In the genomic region with DNA sequence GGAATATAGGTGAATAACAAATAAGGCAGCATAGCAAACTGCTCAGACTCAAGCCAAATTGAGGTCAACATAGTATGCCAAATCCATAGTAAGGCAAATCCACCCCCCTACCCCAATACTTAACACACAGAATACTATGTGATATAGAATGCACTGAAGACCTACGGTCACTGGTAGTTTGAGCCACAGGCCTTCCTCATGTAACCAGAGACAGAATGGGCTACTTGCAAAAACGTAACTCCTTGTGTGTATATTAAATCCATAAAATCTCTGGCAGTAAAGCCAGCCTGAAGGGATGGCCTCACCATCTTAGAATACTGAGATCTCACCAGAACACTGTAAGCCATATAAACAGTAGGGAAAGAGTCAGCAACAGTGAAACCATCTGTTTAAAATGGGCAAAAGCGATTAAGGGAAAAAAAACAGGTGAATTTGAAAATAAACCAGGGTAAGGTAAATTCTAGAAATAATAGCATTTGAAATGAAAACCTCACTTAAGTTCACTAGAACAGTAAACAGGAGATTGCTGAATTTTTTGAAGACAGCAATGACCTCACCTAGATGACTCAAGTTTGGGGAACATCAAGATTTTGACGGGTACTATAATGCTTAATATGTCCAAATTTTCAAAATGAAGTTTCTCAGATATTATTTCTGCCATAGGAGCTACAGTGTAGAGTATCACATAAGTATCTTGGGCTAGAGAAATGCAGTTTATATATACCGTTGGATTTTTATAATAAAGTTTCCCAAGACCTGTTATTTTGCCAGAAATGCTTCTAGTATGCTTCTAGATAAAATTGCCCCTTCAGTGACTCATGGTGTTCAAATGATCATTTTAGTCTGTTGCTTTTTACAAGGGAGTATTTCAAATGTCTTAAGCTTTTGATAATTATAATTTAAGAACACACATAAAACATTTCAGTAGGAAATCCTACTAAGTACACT, we compare ENCODE assay signal across 13 cellular contexts. TPM values are rescaled to one million over a fixed set of nuclear protein-coding genes. Genes with fewer than 3 reads are reported as not detected.
A peak's percentile ranks its signal among the peaks of the same experiment; 100 is the strongest.
DNase-seq lines count a peak whose midpoint lies in the region; ATAC-seq, FAIRE-seq and TF ChIP-seq lines count a peak whose summit lies in the region.
"Had no signal": no experiment of that assay in that cellular context is flagged by ENCODE, and none has a peak within 500 bp of the region (broad histone marks: within the 10 kb centered on the region; RNA-seq: fewer than 3 reads in every experiment).

No MANE protein-coding gene starts in this region.

- DNase-seq in T-helper 1 cell (no peak), NB4 (ENCODE audit: low read depth) (no peak), astrocyte (ENCODE audit: low read depth) (no peak), progenitor cell of endocrine pancreas (ENCODE audit: low spot score, unreplicated experiment) (no peak), UCSD-AML1 (lab: John Stamatoyannopoulos, UW; ENCODE audit: unreplicated experiment) (no peak), Kasumi-1 (lab: John Stamatoyannopoulos, UW) (no peak), Right ventricle myocardium inferior (ENCODE audit: missing footprints) (no peak)
- DNase-seq: foreskin melanocyte; IMR-90; left lung; NK-92 treated with Interleukin-12 subunit alpha and Interleukin-12 subunit beta, amount 100 ng/mL, for 24 hours had no signal

- intact Hi-C loops in Right ventricle myocardium inferior (cut with DNase I), result no loop called here

- TF ChIP-seq POLR2A in NB4 (IDR thresholded peaks at IDR 0.05; ENCODE audit: extremely low read depth, insufficient read length), result peak; percentile 16

- no peak overlapping the region for H3K27ac ChIP-seq in astrocyte (ENCODE audit: low read depth, low read length)
- H3K27ac ChIP-seq: left lung had no signal

- peaks cover 72% of the 10 kb centered on the region for H3K36me3 Mint-ChIP-seq in T-helper 1 cell treated with Interleukin-12 subunit alpha and Interleukin-12 subunit beta and Interleukin-4 antibody, amounts not matched to agents 30 μg/mL and 1 μg/mL, for 36 hours (ENCODE audit: low read depth)
- H3K36me3 Mint-ChIP-seq in astrocyte (ENCODE audit: low read depth, unreplicated experiment) (peaks cover 15% of the 10 kb centered on the region), progenitor cell of endocrine pancreas (ENCODE audit: insufficient read depth) (peaks cover 39% of the 10 kb centered on the region)

- H3K9me3 Mint-ChIP-seq in T-helper 1 cell treated with Interleukin-12 subunit alpha and Interleukin-12 subunit beta and Interleukin-4 antibody, amounts not matched to agents 30 μg/mL and 1 μg/mL, for 36 hours, result no peaks in the 10 kb centered on the region
- H3K9me3 Mint-ChIP-seq in astrocyte (ENCODE audit: unreplicated experiment) (no peaks in the 10 kb centered on the region), progenitor cell of endocrine pancreas (ENCODE audit: low read depth) (no peaks in the 10 kb centered on the region)

- no peak overlapping the region for H2AFZ ChIP-seq in astrocyte (ENCODE audit: low read depth, low read length)

- no peak overlapping the region for H3K4me3 ChIP-seq in NB4 (ENCODE audit: low read depth, low read length)
- H3K4me3 ChIP-seq in astrocyte (ENCODE audit: insufficient read depth, low read depth, low read length), result no peak overlapping the region
- H3K4me3 ChIP-seq: left lung had no signal

- peaks cover 46% of the 10 kb centered on the region for H3K36me3 ChIP-seq in astrocyte (ENCODE audit: insufficient read depth, low read length)

- TF ChIP-seq CTCF in NB4 (IDR thresholded peaks at IDR 0.05; ENCODE audit: low read depth, low read length), result no peak
- no peak for TF ChIP-seq CTCF in astrocyte (IDR thresholded peaks at IDR 0.05; ENCODE audit: insufficient read depth, low read depth, low read length)
- TF ChIP-seq CTCF in progenitor cell of endocrine pancreas (IDR thresholded peaks at IDR 0.05; ENCODE audit: unreplicated experiment), result no peak

- peak overlapping the region; percentile 77 for H3K27ac Mint-ChIP-seq in T-helper 1 cell treated with Interleukin-12 subunit alpha and Interleukin-12 subunit beta and Interleukin-4 antibody, amounts not matched to agents 30 μg/mL and 1 μg/mL, for 36 hours
- H3K27ac Mint-ChIP-seq in astrocyte (ENCODE audit: unreplicated experiment) (peak overlapping the region; percentile 77), progenitor cell of endocrine pancreas (peak overlapping the region; percentile 92)

- FAIRE-seq in astrocyte (lab: Jason Lieb, UNC), result no peak

- peaks cover 82% of the 10 kb centered on the region for H4K20me1 ChIP-seq in astrocyte (ENCODE audit: insufficient read depth, low read length)

- no peaks in the 10 kb centered on the region for H3K27me3 ChIP-seq in astrocyte (ENCODE audit: insufficient read depth, low read length)
- H3K27me3 ChIP-seq: left lung had no signal

- peaks cover 17% of the 10 kb centered on the region for H3K79me2 ChIP-seq in astrocyte (ENCODE audit: insufficient read depth, low read length)

- H3K27me3 Mint-ChIP-seq in T-helper 1 cell treated with Interleukin-12 subunit alpha and Interleukin-12 subunit beta and Interleukin-4 antibody, amounts not matched to agents 30 μg/mL and 1 μg/mL, for 36 hours (ENCODE audit: low read depth), result no peaks in the 10 kb centered on the region
- H3K27me3 Mint-ChIP-seq in astrocyte (ENCODE audit: low read depth, unreplicated experiment) (no peaks in the 10 kb centered on the region), progenitor cell of endocrine pancreas (no peaks in the 10 kb centered on the region)

- ATAC-seq in Right ventricle myocardium inferior, result no peak
- ATAC-seq: sciatic nerve had no signal

- H3K4me1 ChIP-seq in astrocyte (ENCODE audit: insufficient read depth, low read length), result no peaks in the 10 kb centered on the region

- H3K9ac ChIP-seq in astrocyte (ENCODE audit: low read length), result no peak overlapping the region

- no peak overlapping the region for H3K4me3 Mint-ChIP-seq in T-helper 1 cell treated with Interleukin-12 subunit alpha and Interleukin-12 subunit beta and Interleukin-4 antibody, amounts not matched to agents 30 μg/mL and 1 μg/mL, for 36 hours
- H3K4me3 Mint-ChIP-seq in astrocyte (ENCODE audit: unreplicated experiment), result no peak overlapping the region
- H3K4me3 Mint-ChIP-seq in progenitor cell of endocrine pancreas (ENCODE audit: low read depth), result no peak overlapping the region

- peaks cover 49% of the 10 kb centered on the region for H3K4me1 Mint-ChIP-seq in T-helper 1 cell treated with Interleukin-12 subunit alpha and Interleukin-12 subunit beta and Interleukin-4 antibody, amounts not matched to agents 30 μg/mL and 1 μg/mL, for 36 hours (ENCODE audit: low read depth)
- H3K4me1 Mint-ChIP-seq in astrocyte (ENCODE audit: low read depth, unreplicated experiment), result peaks cover 36% of the 10 kb centered on the region
- peaks cover 16% of the 10 kb centered on the region for H3K4me1 Mint-ChIP-seq in progenitor cell of endocrine pancreas (ENCODE audit: low read depth)

- no peaks in the 10 kb centered on the region for H3K9me3 ChIP-seq in astrocyte (ENCODE audit: insufficient read depth, low read depth, low read length)
- H3K9me3 ChIP-seq: left lung had no signal

- no peak overlapping the region for H3K4me2 ChIP-seq in astrocyte (ENCODE audit: low read length)

RNA-seq across cellular contexts. Expression of gene HNRNPA2B1, which starts 13.9 kb away (rescaled TPM):
- 361 and 415 TPM in 2 replicates for total RNA-seq in astrocyte
- total RNA-seq in progenitor cell of endocrine pancreas, result 950 and 984 TPM in 2 replicates
- 396 TPM for total RNA-seq in Right ventricle myocardium inferior

RNA-seq across cellular contexts. Expression of gene CBX3, which starts 14.9 kb away (rescaled TPM):
- 141 and 148 TPM in 2 replicates for total RNA-seq in astrocyte
- total RNA-seq in progenitor cell of endocrine pancreas, result 221 and 222 TPM in 2 replicates
- 59.3 TPM for total RNA-seq in Right ventricle myocardium inferior

RNA-seq across cellular contexts. Expression of gene NFE2L3, which starts 34.6 kb away (rescaled TPM):
- total RNA-seq in astrocyte (49.0 and 50.4 TPM in 2 replicates), progenitor cell of endocrine pancreas (25.5 and 28.0 TPM in 2 replicates), Right ventricle myocardium inferior (1.4 TPM)

Comparison
In these comparisons a context has a peak if more than half of its experiments do, and no peak if none do; other contexts are left out.
1. RNA of gene NFE2L3, which starts 34.6 kb away (total RNA-seq): 49.0 to 50.4 TPM in astrocyte and 25.5 to 28.0 TPM in progenitor cell of endocrine pancreas; 1.4 TPM in Right ventricle myocardium inferior (single experiment); every median in the first group is over 10 times any median in the second.
2. Peak in every context shown above with its lines, with median percentiles within 50 percentile points of each other: H3K27ac Mint-ChIP-seq.